In genomic region chr15:77507151-77507847, GRCh38 we compare ENCODE assay signal across 1 cellular context.
TF ChIP-seq lines count a peak whose summit lies in the region.

No MANE protein-coding gene starts in this region.

TF ChIP-seq in HCT116, 20 proteins besides CTCF, POLR2A, EP300 and RAD21 (continued from another document):
- no peak for TF ChIP-seq ZBTB33 (IDR thresholded peaks at IDR 0.05; ENCODE audit: extremely low read depth, insufficient replicate concordance, low read length)
